In the genomic region with DNA sequence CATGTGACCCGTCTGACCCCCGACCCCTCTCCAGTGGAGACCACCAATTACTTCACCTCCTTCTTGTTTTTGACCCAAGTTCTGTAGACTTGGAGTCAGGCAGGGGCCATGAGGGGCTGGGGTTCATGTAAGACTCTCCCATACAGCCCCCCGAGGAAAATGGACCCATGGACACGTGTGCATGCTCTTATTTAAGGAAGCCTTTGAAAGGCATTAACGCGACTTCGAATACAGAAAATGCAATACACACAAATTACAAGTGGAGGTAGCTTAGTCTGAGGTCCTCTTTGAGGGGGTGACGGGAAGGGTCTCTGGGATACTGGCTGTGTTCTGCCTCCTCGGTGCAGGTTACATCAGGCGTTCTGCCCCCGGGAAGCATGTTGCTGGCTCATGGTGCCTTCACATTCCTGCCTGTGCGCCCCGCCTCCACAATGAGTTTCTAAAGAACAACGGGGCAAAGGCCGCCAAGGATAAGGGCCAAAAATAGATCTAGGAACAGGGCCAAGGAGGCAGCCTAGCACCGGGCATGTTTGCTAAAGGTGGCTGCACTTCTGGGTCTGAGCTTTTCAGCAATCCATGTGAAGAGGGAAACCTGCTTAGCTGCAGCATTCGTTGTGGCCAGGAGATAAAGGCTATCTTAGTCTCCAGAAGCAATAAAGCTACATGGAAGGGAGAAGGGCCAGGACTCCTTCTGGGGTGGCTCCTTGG, we compare ENCODE assay signal across 12 cellular contexts. TPM values are rescaled to one million over a fixed set of nuclear protein-coding genes. Genes with fewer than 3 reads are reported as not detected.
DNase-seq lines count a peak whose midpoint lies in the region; ATAC-seq, FAIRE-seq and TF ChIP-seq lines count a peak whose summit lies in the region.
"Had no signal": no experiment of that assay in that cellular context is flagged by ENCODE, and none has a peak within 500 bp of the region (broad histone marks: within the 10 kb centered on the region; RNA-seq: fewer than 3 reads in every experiment).

No MANE protein-coding gene starts in this region.

- H3K27me3 ChIP-seq in breast epithelium (no peaks in the 10 kb centered on the region), keratinocyte (ENCODE audit: control insufficient read depth, extremely low read depth, insufficient read depth, low read length) (no peaks in the 10 kb centered on the region), smooth muscle cell (ENCODE audit: low read depth) (no peaks in the 10 kb centered on the region)

- TF ChIP-seq RAD21 in Ishikawa (IDR thresholded peaks at IDR 0.05; ENCODE audit: low read depth) = no peak; the same call in 1 of the 2 replicates

- H3K9ac ChIP-seq in keratinocyte (ENCODE audit: control insufficient read depth, extremely low read depth, insufficient read depth, low read length) (no peak overlapping the region), smooth muscle cell (ENCODE audit: low read depth) (no peak overlapping the region)

- H3K9me3 Mint-ChIP-seq in stimulated activated memory B cell treated with anti-CD40 and anti-IgM and Interleukin-4, amounts not matched to agents 10 μg/mL and 1 μg/mL and 100 μg/mL, for 72 hours = no peaks in the 10 kb centered on the region
- H3K9me3 Mint-ChIP-seq: activated B cell treated with CpG ODN at 0.5 μM for 24 hours had no signal

- H3K36me3 ChIP-seq in breast epithelium (no peaks in the 10 kb centered on the region), keratinocyte (ENCODE audit: control insufficient read depth in 2 of 2, extremely low read depth in 1 of 2, insufficient read depth in 2 of 2, low read length in 2 of 2) (peaks cover 10 to 46% of the 10 kb centered on the region in 2 experiments), smooth muscle cell (ENCODE audit: low read depth) (peaks cover 19% of the 10 kb centered on the region)

- no peak overlapping the region for H3K4me3 Mint-ChIP-seq in stimulated activated memory B cell treated with anti-CD40 and anti-IgM and Interleukin-4, amounts not matched to agents 10 μg/mL and 1 μg/mL and 100 μg/mL, for 72 hours
- H3K4me3 Mint-ChIP-seq: activated B cell treated with CpG ODN at 0.5 μM for 24 hours had no signal

- DNase-seq in breast epithelium (ENCODE audit: low spot score in 2 of 2) (peak; percentile 61 to 78), keratinocyte (ENCODE audit: low read depth, low spot score) (no peak), smooth muscle cell (lab: John Stamatoyannopoulos, UW; ENCODE audit: unreplicated experiment) (no peak), NCI-H1694 (lab: John Stamatoyannopoulos, UW) (no peak), ACHN (no peak)
- no peak for DNase-seq in activated effector memory CD4-positive, alpha-beta T cell treated with anti-CD3 and anti-CD28 coated beads, Interleukin-2, amount 50 U/mL, for 16 hours
- DNase-seq: activated B cell treated with CpG ODN at 0.5 μM for 24 hours, amniotic stem cell, NCI-H524 had no signal

- peak overlapping the region; percentile 63 to 69 for H3K27ac ChIP-seq in breast epithelium
- H3K27ac ChIP-seq in keratinocyte (ENCODE audit: control insufficient read depth, insufficient read depth, low read length) = no peak overlapping the region
- peak overlapping the region; percentile 28 for H3K27ac ChIP-seq in smooth muscle cell (ENCODE audit: low read depth)
- H3K27ac ChIP-seq: HL-60 had no signal

- H2AFZ ChIP-seq in keratinocyte (ENCODE audit: control insufficient read depth, low read length) (no peak overlapping the region), smooth muscle cell (ENCODE audit: low read depth) (no peak overlapping the region)

- intact Hi-C loops in breast epithelium (cut with DNase I; ENCODE audit: low total_unique reads) = loop anchor here (1.0 kb wide), 1 partner anchor 43 kb away; no protein-coding TSS in a partner anchor

- dilution Hi-C loops in keratinocyte (cut with MboI; ENCODE audit: extremely low pct_ligation_motif_present, low sequenced_read_pairs) = no loop called here

- peaks cover 0 to 3% of the 10 kb centered on the region in 2 donors for H3K4me1 ChIP-seq in breast epithelium
- peaks cover 10% of the 10 kb centered on the region for H3K4me1 ChIP-seq in keratinocyte (ENCODE audit: control insufficient read depth, extremely low read depth, insufficient read depth, low read length)
- H3K4me1 ChIP-seq in smooth muscle cell (ENCODE audit: low read depth) = no peaks in the 10 kb centered on the region

- H3K27ac Mint-ChIP-seq in stimulated activated memory B cell treated with anti-CD40 and anti-IgM and Interleukin-4, amounts not matched to agents 10 μg/mL and 1 μg/mL and 100 μg/mL, for 72 hours = no peak overlapping the region
- H3K27ac Mint-ChIP-seq: activated B cell treated with CpG ODN at 0.5 μM for 24 hours had no signal

- no peak for ATAC-seq in stimulated activated memory B cell treated with anti-CD40 and anti-IgM and Interleukin-4, amounts not matched to agents 10 μg/mL and 1 μg/mL and 100 μg/mL, for 72 hours

- H3K79me2 ChIP-seq in keratinocyte (ENCODE audit: control insufficient read depth, insufficient read depth, low read length) (no peaks in the 10 kb centered on the region), smooth muscle cell (ENCODE audit: low read depth) (no peaks in the 10 kb centered on the region)

- no peaks in the 10 kb centered on the region for H4K20me1 ChIP-seq in keratinocyte (ENCODE audit: control insufficient read depth, extremely low read depth, insufficient read depth, low read length)
- peaks cover 97% of the 10 kb centered on the region for H4K20me1 ChIP-seq in smooth muscle cell (ENCODE audit: low read depth)

- H3K9me3 ChIP-seq in breast epithelium (no peaks in the 10 kb centered on the region), keratinocyte (ENCODE audit: control insufficient read depth, low read depth, low read length) (no peaks in the 10 kb centered on the region), smooth muscle cell (replicated peaks; ENCODE audit: low read depth) (no peaks in the 10 kb centered on the region)

- H3K36me3 Mint-ChIP-seq in stimulated activated memory B cell treated with anti-CD40 and anti-IgM and Interleukin-4, amounts not matched to agents 10 μg/mL and 1 μg/mL and 100 μg/mL, for 72 hours = no peaks in the 10 kb centered on the region

- TF ChIP-seq CTCF in breast epithelium (IDR thresholded peaks at IDR 0.05) = no peak
- TF ChIP-seq CTCF in keratinocyte (optimal IDR thresholded peaks at IDR 0.05 in 1 of 3, IDR thresholded peaks at IDR 0.05 in 1 of 3, conservative IDR thresholded peaks at IDR 0.05 in 1 of 3; ENCODE audit: extremely low read depth in 1 of 3, insufficient read depth in 2 of 3, low read length in 3 of 3) = no peak
- no peak for TF ChIP-seq CTCF in smooth muscle cell (IDR thresholded peaks at IDR 0.05; ENCODE audit: borderline replicate concordance, insufficient read depth, poor library complexity, severe bottlenecking)

- H3K9me1 ChIP-seq in keratinocyte (ENCODE audit: control insufficient read depth, extremely low read depth, insufficient read depth, low read length) = no peaks in the 10 kb centered on the region

- peaks cover 28% of the 10 kb centered on the region for H3K27me3 Mint-ChIP-seq in stimulated activated memory B cell treated with anti-CD40 and anti-IgM and Interleukin-4, amounts not matched to agents 10 μg/mL and 1 μg/mL and 100 μg/mL, for 72 hours

- in situ Hi-C loops in ACHN (cut with HindIII; ENCODE audit: low pct_ligation_motif_present, low pct_unique_long_range_greater_than_20kb, low sequenced_read_pairs) = no loop called here

- 80% methylated on average over 17 of the region's 17 CpGs for WGBS in smooth muscle cell (ENCODE audit: low lambda C conversion rate)

- no peak for TF ChIP-seq POLR2A in breast epithelium (IDR thresholded peaks at IDR 0.05)

- H3F3A ChIP-seq in smooth muscle cell (ENCODE audit: low read depth) = peaks cover 68% of the 10 kb centered on the region

- TF ChIP-seq EP300 in Ishikawa (IDR thresholded peaks at IDR 0.05; ENCODE audit: borderline replicate concordance) = peak; percentile 43; the same call in 1 of the 2 replicates

- H3K4me3 ChIP-seq in breast epithelium = no peak overlapping the region
- no peak overlapping the region for H3K4me3 ChIP-seq in keratinocyte (ENCODE audit: control insufficient read depth in 2 of 3, extremely low read depth in 1 of 3, insufficient read depth in 2 of 3, low read depth in 1 of 3, low read length in 3 of 3)
- H3K4me3 ChIP-seq in smooth muscle cell = no peak overlapping the region

- H3K4me2 ChIP-seq in keratinocyte (ENCODE audit: control insufficient read depth, extremely low read depth, insufficient read depth, low read depth, low read length) = peak overlapping the region; percentile 27
- no peak overlapping the region for H3K4me2 ChIP-seq in smooth muscle cell

- peaks cover 13% of the 10 kb centered on the region for H3K4me1 Mint-ChIP-seq in stimulated activated memory B cell treated with anti-CD40 and anti-IgM and Interleukin-4, amounts not matched to agents 10 μg/mL and 1 μg/mL and 100 μg/mL, for 72 hours

- FAIRE-seq in keratinocyte (lab: Jason Lieb, UNC) = no peak

TF ChIP-seq in Ishikawa, 13 proteins besides CTCF, POLR2A, EP300 and RAD21 (continues in another document):
- no peak for TF ChIP-seq TAF1 (IDR thresholded peaks at IDR 0.05; ENCODE audit: low read depth)
- no peak for TF ChIP-seq TCF12 (IDR thresholded peaks at IDR 0.05; ENCODE audit: low read depth)
- TF ChIP-seq, protein P1, sequence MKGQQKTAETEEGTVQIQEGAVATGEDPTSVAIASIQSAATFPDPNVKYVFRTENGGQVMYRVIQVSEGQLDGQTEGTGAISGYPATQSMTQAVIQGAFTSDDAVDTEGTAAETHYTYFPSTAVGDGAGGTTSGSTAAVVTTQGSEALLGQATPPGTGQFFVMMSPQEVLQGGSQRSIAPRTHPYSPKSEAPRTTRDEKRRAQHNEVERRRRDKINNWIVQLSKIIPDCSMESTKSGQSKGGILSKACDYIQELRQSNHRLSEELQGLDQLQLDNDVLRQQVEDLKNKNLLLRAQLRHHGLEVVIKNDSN (IDR thresholded peaks at IDR 0.05) = no peak
- no peak for TF ChIP-seq EGR1 (IDR thresholded peaks at IDR 0.05)
- TF ChIP-seq NFIC (IDR thresholded peaks at IDR 0.05) = peak; percentile 76
- no peak for TF ChIP-seq CREB1 (IDR thresholded peaks at IDR 0.05; ENCODE audit: low read depth)
- TF ChIP-seq TEAD4 (IDR thresholded peaks at IDR 0.05) = peak; percentile 77
- TF ChIP-seq YY1 (IDR thresholded peaks at IDR 0.05; ENCODE audit: low read depth) = no peak

RNA-seq across cellular contexts. Expression of a gene that starts 54.5 kb away (rescaled TPM):
- total RNA-seq in breast epithelium = 10 to 100 TPM; 25.8 to 33.4 (median 30.0) TPM
- 3.7 to 4.3 TPM (median 4.1 TPM) in 3 replicates for polyA plus RNA-seq in keratinocyte
- 0.17 TPM for polyA plus RNA-seq in keratinocyte (2011; ENCODE audit: low read depth)
- polyA plus RNA-seq in keratinocyte (2011; cell fraction: cytosol; rRNA removed) = 3.4 and 5.1 TPM in 2 replicates
- polyA plus RNA-seq in keratinocyte (2011; cell fraction: nucleus; rRNA removed) = 3.4 and 3.8 TPM in 2 replicates
- polyA plus RNA-seq in keratinocyte (2012; ENCODE audit: low replicate concordance) = 1.1 and 4.8 TPM in 2 replicates
- polyA minus RNA-seq in keratinocyte = 1.1 to 2.1 TPM (median 1.2 TPM) in 3 replicates
- 3.8 TPM for polyA minus RNA-seq in keratinocyte (2011; cell fraction: cytosol; rRNA and poly(A)+ RNA removed)
- 1.2 and 1.4 TPM in 2 replicates for polyA minus RNA-seq in keratinocyte (2011; cell fraction: nucleus; rRNA and poly(A)+ RNA removed)
- 12.6 and 18.0 TPM in 2 replicates for total RNA-seq in smooth muscle cell
- 12.9 and 21.8 TPM in 2 replicates for polyA plus RNA-seq in smooth muscle cell

Comparison
In these comparisons a context has a peak if more than half of its experiments do, and no peak if none do; other contexts are left out.
1. DNase-seq: peak in breast epithelium (2 of 2); none in keratinocyte (single experiment), smooth muscle cell (single experiment), NCI-H1694 (single experiment), ACHN (single experiment) and activated effector memory CD4-positive, alpha-beta T cell treated with anti-CD3 and anti-CD28 coated beads, Interleukin-2, amount 50 U/mL, for 16 hours (single experiment).